Comparison of ENCODE assay signal across 9 cellular contexts in genomic region chr4:47530801-47531200, GRCh38. TPM values are rescaled to one million over a fixed set of nuclear protein-coding genes. Genes with fewer than 3 reads are reported as not detected.
DNase-seq lines count a peak whose midpoint lies in the region; ATAC-seq and TF ChIP-seq lines count a peak whose summit lies in the region.
"Had no signal": no experiment of that assay in that cellular context is flagged by ENCODE, and none has a peak within 500 bp of the region (broad histone marks: within the 10 kb centered on the region; RNA-seq: fewer than 3 reads in every experiment).

No MANE protein-coding gene starts in this region.

- H3K27me3 Mint-ChIP-seq in T-helper 17 cell, result no peaks in the 10 kb centered on the region
- H3K27me3 Mint-ChIP-seq in naive thymus-derived CD8-positive, alpha-beta T cell, result no peaks in the 10 kb centered on the region

- no peaks in the 10 kb centered on the region for H3K9me2 ChIP-seq in GM23248 (ENCODE audit: insufficient read depth)

- no peak for TF ChIP-seq CTCF in esophagus muscularis mucosa (IDR thresholded peaks at IDR 0.05)

- no peak for TF ChIP-seq POLR2A in esophagus muscularis mucosa (IDR thresholded peaks at IDR 0.05; ENCODE audit: low read depth)

- H3K4me1 ChIP-seq in GM23248 (ENCODE audit: insufficient read depth) (peaks cover 84% of the 10 kb centered on the region), esophagus muscularis mucosa (peaks cover 20 to 29% (median 25%) of the 10 kb centered on the region in 4 donors)

- H3K9me3 Mint-ChIP-seq in stimulated activated effector memory CD8-positive, alpha-beta T cell treated with anti-CD3 and anti-CD28 coated beads, Interleukin-12 subunit alpha, Interleukin-12 subunit beta, amount 100 ng/mL, for 72 hours, result peaks cover 6% of the 10 kb centered on the region
- H3K9me3 Mint-ChIP-seq in naive thymus-derived CD8-positive, alpha-beta T cell, result peaks cover 0 to 22% (median 5%) of the 10 kb centered on the region in 9 donors

- peaks cover 33% of the 10 kb centered on the region for H3K4me1 Mint-ChIP-seq in T-helper 17 cell
- peaks cover 46% of the 10 kb centered on the region for H3K4me1 Mint-ChIP-seq in stimulated activated effector memory CD8-positive, alpha-beta T cell treated with anti-CD3 and anti-CD28 coated beads, Interleukin-12 subunit alpha, Interleukin-12 subunit beta, amount 100 ng/mL, for 72 hours
- peaks cover 18 to 53% (median 39%) of the 10 kb centered on the region in 4 donors for H3K4me1 Mint-ChIP-seq in naive thymus-derived CD8-positive, alpha-beta T cell

- peak overlapping the region; percentile 91 for H3K27ac ChIP-seq in GM23248
- peak overlapping the region; percentile 70 to 79 (median 75) for H3K27ac ChIP-seq in esophagus muscularis mucosa (replicated peaks in 1 of 4)

- DNase-seq in GM23248 (peak; percentile 15), T-helper 17 cell (no peak), esophagus muscularis mucosa (ENCODE audit: extremely low spot score) (no peak), SHP77 (lab: John Stamatoyannopoulos, UW) (no peak), hippocampal formation (lab: John Stamatoyannopoulos, UW) (no peak)
- DNase-seq in stimulated activated effector memory CD8-positive, alpha-beta T cell treated with anti-CD3 and anti-CD28 coated beads, Interleukin-12 subunit alpha, Interleukin-12 subunit beta, amount 100 ng/mL, for 72 hours (ENCODE audit: low spot score in 2 of 2), result no peak
- DNase-seq in naive thymus-derived CD8-positive, alpha-beta T cell, result no peak
- DNase-seq: activated CD4-positive, alpha-beta T cell treated with anti-CD3 and anti-CD28 coated beads, Interleukin-2, amount 50 U/mL, for 48 hours; activated naive CD4-positive, alpha-beta T cell treated with Interleukin-2 at 50 U/mL for 16 hours had no signal

- H3K36me3 ChIP-seq in GM23248 (ENCODE audit: low read depth) (peaks cover 40% of the 10 kb centered on the region), esophagus muscularis mucosa (peaks cover 0 to 34% (median 16%) of the 10 kb centered on the region in 4 donors)

- peaks cover 73% of the 10 kb centered on the region for H3F3A ChIP-seq in GM23248 (ENCODE audit: insufficient read depth)

- no peak overlapping the region for H3K4me3 Mint-ChIP-seq in T-helper 17 cell
- H3K4me3 Mint-ChIP-seq in stimulated activated effector memory CD8-positive, alpha-beta T cell treated with anti-CD3 and anti-CD28 coated beads, Interleukin-12 subunit alpha, Interleukin-12 subunit beta, amount 100 ng/mL, for 72 hours, result no peak overlapping the region
- H3K4me3 Mint-ChIP-seq in naive thymus-derived CD8-positive, alpha-beta T cell, result peak overlapping the region in 5 of 10 donors; percentile 4 to 79 (median 70)

- no peak for ATAC-seq in T-helper 17 cell
- ATAC-seq in stimulated activated effector memory CD8-positive, alpha-beta T cell treated with anti-CD3 and anti-CD28 coated beads, Interleukin-12 subunit alpha, Interleukin-12 subunit beta, amount 100 ng/mL, for 72 hours, result no peak
- no peak for ATAC-seq in naive thymus-derived CD8-positive, alpha-beta T cell

- H3K4me3 ChIP-seq in GM23248 (no peak overlapping the region), esophagus muscularis mucosa (no peak overlapping the region)

- no peaks in the 10 kb centered on the region for H4K20me1 ChIP-seq in GM23248 (ENCODE audit: insufficient read depth)

- peaks cover 34% of the 10 kb centered on the region for H3K79me2 ChIP-seq in GM23248 (ENCODE audit: insufficient read depth)

- TF ChIP-seq EP300 in esophagus muscularis mucosa (IDR thresholded peaks at IDR 0.05), result no peak

- in situ Hi-C loops in GM23248 (cut with MboI), result no loop called here

- WGBS in GM23248 (ENCODE audit: low coverage in 1 of 2, low lambda C conversion rate in 2 of 2, missing lambda C conversion rate in 2 of 2), 2 experiments, result 63 to 89% methylated on average over 1 of the region's 1 CpG
- 100% methylated on average over 1 of the region's 1 CpG for WGBS in esophagus muscularis mucosa

- H3K4me2 ChIP-seq in GM23248 (ENCODE audit: unreplicated experiment), result peak overlapping the region; percentile 52

- H2AFZ ChIP-seq in GM23248, result no peak overlapping the region

- H3K36me3 Mint-ChIP-seq in T-helper 17 cell (ENCODE audit: low read depth), result no peaks in the 10 kb centered on the region
- H3K36me3 Mint-ChIP-seq in stimulated activated effector memory CD8-positive, alpha-beta T cell treated with anti-CD3 and anti-CD28 coated beads, Interleukin-12 subunit alpha, Interleukin-12 subunit beta, amount 100 ng/mL, for 72 hours, result no peaks in the 10 kb centered on the region
- peaks cover 0 to 37% (median 3%) of the 10 kb centered on the region in 3 donors for H3K36me3 Mint-ChIP-seq in naive thymus-derived CD8-positive, alpha-beta T cell

- H3K27ac Mint-ChIP-seq in T-helper 17 cell, result peak overlapping the region; percentile 73
- H3K27ac Mint-ChIP-seq in stimulated activated effector memory CD8-positive, alpha-beta T cell treated with anti-CD3 and anti-CD28 coated beads, Interleukin-12 subunit alpha, Interleukin-12 subunit beta, amount 100 ng/mL, for 72 hours, result peak overlapping the region; percentile 84
- H3K27ac Mint-ChIP-seq in naive thymus-derived CD8-positive, alpha-beta T cell, result peak overlapping the region in 5 of 10 donors; percentile 0 to 79 (median 37)

- H3K27me3 ChIP-seq in GM23248 (replicated peaks; ENCODE audit: insufficient read depth), result no peaks in the 10 kb centered on the region
- H3K27me3 ChIP-seq in esophagus muscularis mucosa, result no peaks in the 10 kb centered on the region

- H3K9ac ChIP-seq in GM23248, result peak overlapping the region; percentile 28; the same call in 1 of the 2 replicates

- POLR2A ChIA-PET in naive thymus-derived CD8-positive, alpha-beta T cell (lab: Charles Lee), result interaction anchor here (1.6 kb wide), 1 partner anchor 67 kb away, joined by 9 read pairs; the partner anchor contains the start of gene COMMD8

- H3K9me3 ChIP-seq in GM23248 (ENCODE audit: low read depth) (peaks cover 3% of the 10 kb centered on the region), T-helper 17 cell (ENCODE audit: control insufficient read depth, low read length, poor library complexity, severe bottlenecking) (no peaks in the 10 kb centered on the region), esophagus muscularis mucosa (peaks cover 0 to 5% (median 0%) of the 10 kb centered on the region in 4 donors)

- intact Hi-C loops in esophagus muscularis mucosa (cut with DNase I), result no loop called here

RNA-seq across cellular contexts. Expression of gene ATP10D, which starts 45.7 kb away (rescaled TPM):
- total RNA-seq in GM23248 (2014; rRNA removed; shearing (Covaris generic)), result 41.9 and 45.4 TPM in 2 replicates
- 30.7 and 34.9 TPM in 2 replicates for polyA plus RNA-seq in GM23248 (2016; fragmentation: Nextera tagmentation; extraction: Ambion mirVana)
- 1 to 10 TPM; 1.7 to 4.1 TPM for total RNA-seq in T-helper 17 cell
- 10 to 100 TPM; 16.8 to 24.4 (median 19.8) TPM for total RNA-seq in esophagus muscularis mucosa
- 10 to 100 TPM in 1 of 2 experiments, 1 to 10 TPM in 1; 9.7 to 14.9 TPM for total RNA-seq in naive thymus-derived CD8-positive, alpha-beta T cell
- polyA plus RNA-seq in naive thymus-derived CD8-positive, alpha-beta T cell, result 1 to 10 TPM; 2.7 to 5.1 (median 3.8) TPM
